12 cellular contexts compared by ENCODE assay signal in genomic region chr9:134356496-134357470, GRCh38. TPM values are rescaled to one million over a fixed set of nuclear protein-coding genes. Genes with fewer than 3 reads are reported as not detected.
A peak's percentile ranks its signal among the peaks of the same experiment; 100 is the strongest.
DNase-seq lines count a peak whose midpoint lies in the region; ATAC-seq, FAIRE-seq and TF ChIP-seq lines count a peak whose summit lies in the region.
"Had no signal": no experiment of that assay in that cellular context is flagged by ENCODE, and none has a peak within 500 bp of the region (broad histone marks: within the 10 kb centered on the region; RNA-seq: fewer than 3 reads in every experiment).

No MANE protein-coding gene starts in this region.

- 54% methylated on average over 29 of the region's 29 CpGs for WGBS in esophagus, 2 donors
- WGBS in pancreas, 2 donors = 64 to 65% methylated on average over 27 to 29 of the region's 29 CpGs

- CTCF ChIA-PET in RWPE1 (lab: Yijun Ruan, JAX) = interaction anchor here (0.6 to 1.3 kb wide), 7 partner anchors 21 to 201 kb away, joined by 3 to 8 read pairs (median 4); no protein-coding TSS in a partner anchor

- no peak for FAIRE-seq in pancreas (lab: Jason Lieb, UNC)

- no peaks in the 10 kb centered on the region for H3K9me3 ChIP-seq in esophagus (ENCODE audit: control insufficient read depth in 2 of 2, insufficient read depth in 1 of 2, low read depth in 1 of 2, low read length in 1 of 2)
- no peaks in the 10 kb centered on the region for H3K9me3 ChIP-seq in pancreas
- H3K9me3 ChIP-seq: MG63 had no signal

- intact Hi-C loops in pancreas (cut with DNase I) = no loop called here

- TF ChIP-seq CTCF in RWPE1 (conservative IDR thresholded peaks at IDR 0.05; ENCODE audit: low read depth) (no peak), pancreas (IDR thresholded peaks at IDR 0.05) (no peak)

- peak; percentile 85 for DNase-seq in DMS79 (lab: John Stamatoyannopoulos, UW)
- DNase-seq in RWPE1 (ENCODE audit: low spot score) = peak; percentile 81
- peak in 2 of 6 donors; percentile 41 to 52 for DNase-seq in pancreas
- DNase-seq in mesenteric fat pad (ENCODE audit: low spot score) = no peak
- DNase-seq in activated CD4-positive, CD25-positive, alpha-beta regulatory T cell treated with anti-CD3 and anti-CD28 coated beads, Interleukin-2, amount 50 U/mL, for 72 hours = no peak
- no peak for DNase-seq in occipital lobe (lab: John Stamatoyannopoulos, UW)
- DNase-seq in kidney glomerular epithelial cell (lab: John Stamatoyannopoulos, UW) = no peak
- DNase-seq: amygdala, MG63, nephron progenitor cell, T-helper 17 cell had no signal

- H3K4me1 ChIP-seq in esophagus (ENCODE audit: control insufficient read depth in 2 of 2, insufficient read depth in 2 of 2, low read length in 1 of 2) (peaks cover 47 to 79% of the 10 kb centered on the region in 2 donors), pancreas (peaks cover 34 to 42% (median 35%) of the 10 kb centered on the region in 3 donors)

- H3K36me3 ChIP-seq in esophagus (ENCODE audit: control insufficient read depth in 2 of 2, insufficient read depth in 2 of 2, low read length in 1 of 2) = no peaks in the 10 kb centered on the region
- no peaks in the 10 kb centered on the region for H3K36me3 ChIP-seq in pancreas
- H3K36me3 ChIP-seq: MG63 had no signal

- ATAC-seq in pancreas = peak; percentile 21 to 63 (median 44)
- ATAC-seq: T-helper 17 cell had no signal

- H3K4me3 ChIP-seq in esophagus (ENCODE audit: low read depth in 1 of 2, low read length in 2 of 2) (peak overlapping the region; percentile 3), pancreas (no peak overlapping the region)
- H3K4me3 ChIP-seq: MG63 had no signal

- H3K27ac ChIP-seq in RWPE1 (peak overlapping the region; percentile 100), esophagus (ENCODE audit: low read depth in 2 of 2, low read length in 1 of 2) (peak overlapping the region; percentile 97 to 98), pancreas (peak overlapping the region in 3 of 4 donors; percentile 13 to 39 (median 18))

- POLR2A ChIA-PET in RWPE1 (lab: Yijun Ruan, JAX; ENCODE audit: low non-redundant PET) = interaction anchor here (0.6 to 1.8 kb wide), 3 partner anchors 10 to 54 kb away, joined by 3 to 12 read pairs (median 5); no protein-coding TSS in a partner anchor

- H3K27me3 ChIP-seq in esophagus (ENCODE audit: control insufficient read depth in 1 of 2, insufficient read depth in 2 of 2, low read length in 2 of 2) (no peaks in the 10 kb centered on the region), pancreas (no peaks in the 10 kb centered on the region)
- H3K27me3 ChIP-seq: MG63 had no signal

RNA-seq across cellular contexts. Expression of gene RXRA, which starts 30.5 kb away (rescaled TPM):
- 10 to 100 TPM; 31.4 to 63.4 TPM for polyA plus RNA-seq in esophagus
- total RNA-seq in pancreas = 10 to 100 TPM; 20.2 to 34.1 (median 22.9) TPM
- 10 to 100 TPM; 22.4 to 35.1 TPM for polyA plus RNA-seq in pancreas
- total RNA-seq in mesenteric fat pad = 129 TPM
- total RNA-seq in occipital lobe = 6.6 TPM

Comparison
In these comparisons a context has a peak if more than half of its experiments do, and no peak if none do; other contexts are left out.
1. DNase-seq: peak in DMS79 (single experiment) and RWPE1 (single experiment); none in mesenteric fat pad (single experiment), activated CD4-positive, CD25-positive, alpha-beta regulatory T cell treated with anti-CD3 and anti-CD28 coated beads, Interleukin-2, amount 50 U/mL, for 72 hours (single experiment), occipital lobe (single experiment) and kidney glomerular epithelial cell (single experiment).
2. H3K27ac ChIP-seq: peak in every context shown above with its lines; median percentile 100 in RWPE1; 98 in esophagus; 18 in pancreas.
3. H3K4me3 ChIP-seq: peak in esophagus (2 of 2); none in pancreas (0 of 4).